19 cellular contexts compared by ENCODE assay signal in genomic region chr14:97931273-97931672, GRCh38.
"Had no signal": no experiment of that assay in that cellular context is flagged by ENCODE, and none has a peak within 500 bp of the region (broad histone marks: within the 10 kb centered on the region; RNA-seq: fewer than 3 reads in every experiment).

No MANE protein-coding gene starts in this region.

- H3K79me2 ChIP-seq: hepatocyte had no signal

- H3K4me1 ChIP-seq: sigmoid colon, tibial nerve had no signal

- H3K36me3 ChIP-seq: neutrophil, sigmoid colon, tibial nerve had no signal

- H3K27me3 Mint-ChIP-seq: naive B cell had no signal

- H3K4me1 Mint-ChIP-seq: naive B cell had no signal

- H3K27ac Mint-ChIP-seq: naive B cell had no signal

- H3K36me3 Mint-ChIP-seq: naive B cell had no signal

- H3K27me3 ChIP-seq: hepatocyte, neutrophil, sigmoid colon, tibial nerve had no signal

- H3K4me3 Mint-ChIP-seq: naive B cell had no signal

- H2AFZ ChIP-seq: hepatocyte had no signal

- DNase-seq: cortex of kidney; dorsolateral prefrontal cortex; effector CD8-positive, alpha-beta T cell; foreskin melanocyte; head of caudate nucleus; kidney; left colon; left ventricle myocardium superior; mesenchymal stem cell; naive B cell; posterior cingulate gyrus; sigmoid colon; stimulated activated CD4-positive, alpha-beta T cell treated with anti-CD3 and anti-CD28 coated beads, Interleukin-2, amount 100 ng/mL, for 24 hours; stimulated activated CD4-positive, alpha-beta T cell treated with anti-CD3 and anti-CD28 coated beads, Interleukin-4, amount 100 ng/mL, for 4 hours had no signal

- H3K4me2 ChIP-seq: hepatocyte had no signal

- H3K9me3 ChIP-seq: neutrophil, sigmoid colon had no signal

- H3K27ac ChIP-seq: dorsolateral prefrontal cortex, hepatocyte, neutrophil, sigmoid colon, skin epidermis, tibial nerve had no signal

- H3K4me3 ChIP-seq: dorsolateral prefrontal cortex, hepatocyte, lung, sigmoid colon, skin epidermis, tibial nerve had no signal

- ATAC-seq: left colon, left ventricle myocardium superior had no signal
